In genomic region chr12:32921397-32921796, GRCh38 we compare ENCODE assay signal across 23 cellular contexts. TPM values are rescaled to one million over a fixed set of nuclear protein-coding genes. Genes with fewer than 3 reads are reported as not detected.
A peak's percentile ranks its signal among the peaks of the same experiment; 100 is the strongest.
DNase-seq lines count a peak whose midpoint lies in the region; ATAC-seq, FAIRE-seq and TF ChIP-seq lines count a peak whose summit lies in the region.
"Had no signal": no experiment of that assay in that cellular context is flagged by ENCODE, and none has a peak within 500 bp of the region (broad histone marks: within the 10 kb centered on the region; RNA-seq: fewer than 3 reads in every experiment).

No MANE protein-coding gene starts in this region.

- H3K9me3 Mint-ChIP-seq in natural killer cell = no peaks in the 10 kb centered on the region
- H3K9me3 Mint-ChIP-seq: activated B cell treated with CpG ODN at 0.5 μM for 24 hours; activated CD4-positive, alpha-beta memory T cell treated with anti-CD3 and anti-CD28 coated beads for 36 hours had no signal

- H3K27ac ChIP-seq in A549 = peak overlapping the region; percentile 64 to 74; a peak in 5 of 6 replicates
- no peak overlapping the region for H3K27ac ChIP-seq in transverse colon
- H3K27ac ChIP-seq: BLaER1 treated with 17β-estradiol and CSF1 and Interleukin-3, amounts not matched to agents 10 nM and 100 nM; right atrium auricular region had no signal

- H3K27ac Mint-ChIP-seq in natural killer cell = no peak overlapping the region
- H3K27ac Mint-ChIP-seq: activated B cell treated with CpG ODN at 0.5 μM for 24 hours; activated CD4-positive, alpha-beta memory T cell treated with anti-CD3 and anti-CD28 coated beads for 36 hours had no signal

- peak overlapping the region; percentile 61 for H3K4me2 ChIP-seq in A549
- H3K4me2 ChIP-seq: BLaER1 treated with 17β-estradiol and CSF1 and Interleukin-3, amounts not matched to agents 10 nM and 100 nM had no signal

- in situ Hi-C loops in transverse colon (cut with MboI; ENCODE audit: low pct_ligation_motif_present in 1 of 4, low pct_unique_long_range_greater_than_20kb in 1 of 4, low sequenced_read_pairs in 3 of 4) = loop anchor here in 3 of 4 donors (25.0 kb wide), 2 partner anchors 91 to 159 kb away; partner anchors contain the start of gene YARS2 (in 2 of the 3)

- TF ChIP-seq POLR2A in A549 (IDR thresholded peaks at IDR 0.05; ENCODE audit: low read length) (no peak), transverse colon (IDR thresholded peaks at IDR 0.05) (no peak)

- TF ChIP-seq EP300 in A549 (IDR thresholded peaks at IDR 0.05) (no peak), transverse colon (IDR thresholded peaks at IDR 0.05; ENCODE audit: low read depth) (no peak)

- no peaks in the 10 kb centered on the region for H3K36me3 ChIP-seq in bronchial epithelial cell (ENCODE audit: control insufficient read depth, insufficient read depth, low read length)
- H3K36me3 ChIP-seq in transverse colon = no peaks in the 10 kb centered on the region
- H3K36me3 ChIP-seq: BLaER1 treated with 17β-estradiol and CSF1 and Interleukin-3, amounts not matched to agents 10 nM and 100 nM; right atrium auricular region had no signal

- no peak; a peak in 1 of 6 replicates for ATAC-seq in A549
- no peak for ATAC-seq in natural killer cell

- H3K4me3 ChIP-seq in A549 (no peak overlapping the region), bronchial epithelial cell (ENCODE audit: low read depth, low read length) (no peak overlapping the region), transverse colon (no peak overlapping the region)
- H3K4me3 ChIP-seq: BLaER1 treated with 17β-estradiol and CSF1 and Interleukin-3, amounts not matched to agents 10 nM and 100 nM; lung; right atrium auricular region had no signal

- WGBS in A549 (ENCODE audit: missing lambda C conversion rate) = 5% methylated on average over 2 of the region's 2 CpGs
- 40 to 64% methylated on average over 2 of the region's 2 CpGs for WGBS in transverse colon (ENCODE audit: low coverage in 1 of 2), 2 donors

- no peak for FAIRE-seq in A549 (lab: Jason Lieb, UNC)
- FAIRE-seq in bronchial epithelial cell (lab: Jason Lieb, UNC) = no peak
- FAIRE-seq in D721Med (lab: Jason Lieb, UNC) = no peak
- FAIRE-seq: A204.1, G401.6 had no signal

- CTCF ChIA-PET in A549 (lab: Yijun Ruan, JAX) = interaction anchor here (1.8 to 2.7 kb wide), 2 partner anchors 26 to 165 kb away, joined by 5 to 10 read pairs; partner anchors contain the start of gene YARS2

- intact Hi-C loops in transverse colon (cut with DNase I; ENCODE audit: low total_unique reads) = no loop called here
- intact Hi-C loops in natural killer cell (cut with micrococcal nuclease) = no loop called here

- H3K9me3 ChIP-seq in A549 (no peaks in the 10 kb centered on the region), transverse colon (no peaks in the 10 kb centered on the region)
- H3K9me3 ChIP-seq: BLaER1 treated with 17β-estradiol and CSF1 and Interleukin-3, amounts not matched to agents 10 nM and 100 nM; right atrium auricular region had no signal

- H3K27me3 ChIP-seq in bronchial epithelial cell (ENCODE audit: control insufficient read depth, insufficient read depth, low read length) (no peaks in the 10 kb centered on the region), transverse colon (no peaks in the 10 kb centered on the region)
- H3K27me3 ChIP-seq: BLaER1 treated with 17β-estradiol and CSF1 and Interleukin-3, amounts not matched to agents 10 nM and 100 nM; right atrium auricular region had no signal

- no peak overlapping the region for H3K4me3 Mint-ChIP-seq in natural killer cell
- H3K4me3 Mint-ChIP-seq: activated B cell treated with CpG ODN at 0.5 μM for 24 hours; activated CD4-positive, alpha-beta memory T cell treated with anti-CD3 and anti-CD28 coated beads for 36 hours had no signal

- H3K4me1 Mint-ChIP-seq in natural killer cell = no peaks in the 10 kb centered on the region
- H3K4me1 Mint-ChIP-seq: activated B cell treated with CpG ODN at 0.5 μM for 24 hours had no signal

- POLR2A ChIA-PET in A549 (lab: Yijun Ruan, JAX) = interaction anchor here (0.9 kb wide), 1 partner anchor 165 kb away, joined by 4 read pairs; the partner anchor contains the start of gene YARS2

- peaks cover 33% of the 10 kb centered on the region for H3K4me1 ChIP-seq in A549
- peaks cover 0 to 17% (median 0%) of the 10 kb centered on the region in 4 donors for H3K4me1 ChIP-seq in transverse colon
- H3K4me1 ChIP-seq: right atrium auricular region had no signal

- TF ChIP-seq CTCF in A549 (IDR thresholded peaks at IDR 0.05) (no peak), bronchial epithelial cell (IDR thresholded peaks at IDR 0.05; ENCODE audit: insufficient read depth, low read length, severe bottlenecking) (no peak), transverse colon (IDR thresholded peaks at IDR 0.05) (no peak), D721Med (IDR thresholded peaks at IDR 0.05; ENCODE audit: insufficient read depth, missing control alignments) (no peak), natural killer cell (IDR thresholded peaks at IDR 0.05) (no peak)

- no peaks in the 10 kb centered on the region for H3K36me3 Mint-ChIP-seq in natural killer cell
- H3K36me3 Mint-ChIP-seq: activated CD4-positive, alpha-beta memory T cell treated with anti-CD3 and anti-CD28 coated beads for 36 hours had no signal

- DNase-seq in A549 (ENCODE audit: low read depth in 1 of 2, low spot score in 1 of 2) (peak in 1 of 2 experiments; percentile 10), M059J (ENCODE audit: low read depth) (peak; percentile 50), bronchial epithelial cell (ENCODE audit: low read depth) (peak; percentile 79), kidney glomerular epithelial cell (lab: John Stamatoyannopoulos, UW) (peak; percentile 55), transverse colon (no peak), COR-L47 (lab: John Stamatoyannopoulos, UW) (no peak), D721Med (ENCODE audit: insufficient read length, low spot score) (no peak), natural killer cell (no peak)
- DNase-seq: activated B cell treated with CpG ODN at 0.5 μM for 24 hours; activated CD4-positive, alpha-beta memory T cell treated with anti-CD3 and anti-CD28 coated beads for 36 hours; activated naive CD4-positive, alpha-beta T cell; activated T-cell treated with anti-CD3 and anti-CD28 coated beads for 4 hours; NCI-H187 treated with DMSO at 0.1 percent for 48 hours; NCI-H345; occipital lobe; substantia nigra; T1000 had no signal

- peaks cover 1 to 7% of the 10 kb centered on the region in 2 donors for H3K27me3 Mint-ChIP-seq in natural killer cell (ENCODE audit: low read depth in 2 of 2)
- H3K27me3 Mint-ChIP-seq: activated CD4-positive, alpha-beta memory T cell treated with anti-CD3 and anti-CD28 coated beads for 36 hours had no signal

- TF ChIP-seq RAD21 in A549 (conservative IDR thresholded peaks at IDR 0.05 in 1 of 2, IDR thresholded peaks at IDR 0.05 in 1 of 2) = no peak

TF ChIP-seq in A549, 52 proteins besides CTCF, POLR2A, EP300 and RAD21:
- TF ChIP-seq PBX3 (IDR thresholded peaks at IDR 0.05) (no peak), FOSL2 (IDR thresholded peaks at IDR 0.05) (no peak), FOSL2 (CRISPR knock-in tag; IDR thresholded peaks at IDR 0.05) (peak; percentile 28; the same call in 1 of the 2 replicates), CHD2 (IDR thresholded peaks at IDR 0.05; ENCODE audit: low read length, partially characterized antibody) (no peak)

RNA-seq across cellular contexts. Expression of gene PKP2, which starts 24.8 kb away (rescaled TPM):
- polyA plus RNA-seq in A549 (2011; rRNA removed) (6.5 and 7.1 TPM in 2 replicates), A549 (2017; fragmentation: RNase III; extraction: RNeasy Plus Mini Kit Qiagen cat#74134 plus additional on column Dnase treatment) (2.3 to 3.0 TPM (median 2.3 TPM) in 3 replicates)
- 2.2 and 2.4 TPM in 2 replicates for polyA plus RNA-seq in A549 (2012; cell fraction: cytosol; rRNA removed)
- polyA plus RNA-seq in A549 (2012; cell fraction: nucleus; rRNA removed) = 2.1 and 2.3 TPM in 2 replicates
- 6.5 and 7.4 TPM in 2 replicates for polyA minus RNA-seq in A549 (2011; rRNA and poly(A)+ RNA removed)
- total RNA-seq in M059J (2014; rRNA removed; shearing (Covaris generic)) = 6.2 and 8.0 TPM in 2 replicates
- total RNA-seq in bronchial epithelial cell (53.9 and 74.5 TPM in 2 replicates), transverse colon (100 to 1,000 TPM in 3 of 4 donors, 10 to 100 TPM in 1; 92.0 to 253 (median 108) TPM), natural killer cell (1 to 10 TPM in 1 of 3 donors, under 1 TPM in 2; 0.16 to 1.8 (median 0.52) TPM)
- total RNA-seq: activated B cell treated with CpG ODN at 0.5 μM for 24 hours, RPMI7951 had no signal

Comparison
In these comparisons a context has a peak if more than half of its experiments do, and no peak if none do; other contexts are left out.
1. DNase-seq: peak in M059J (single experiment), bronchial epithelial cell (single experiment) and kidney glomerular epithelial cell (single experiment); none in transverse colon (single experiment), COR-L47 (single experiment), D721Med (single experiment) and natural killer cell (single experiment).
2. H3K27ac ChIP-seq: peak in A549 (2 of 2); none in transverse colon (0 of 4).